Comparison of ENCODE assay signal across 21 cellular contexts in the genomic region with DNA sequence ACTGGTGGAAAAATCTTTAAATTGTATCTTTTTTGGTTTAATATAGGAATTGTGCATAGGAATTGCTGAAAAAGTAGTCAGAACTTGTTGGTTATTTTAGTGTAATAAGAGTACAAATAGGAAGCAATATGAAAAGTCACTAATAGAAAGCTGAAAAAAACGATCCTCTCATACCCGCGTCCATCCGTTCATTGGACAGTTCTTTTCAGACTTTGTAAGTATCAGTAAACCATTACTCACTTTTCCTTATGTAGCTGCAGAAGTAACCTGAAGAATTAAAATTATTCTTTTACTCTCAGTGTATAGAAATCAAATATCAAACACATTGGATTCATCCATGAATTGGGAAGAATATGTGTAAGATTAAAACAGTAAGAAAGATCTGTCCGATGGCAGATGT. TPM values are rescaled to one million over a fixed set of nuclear protein-coding genes. Genes with fewer than 3 reads are reported as not detected.
DNase-seq lines count a peak whose midpoint lies in the region; ATAC-seq, FAIRE-seq and TF ChIP-seq lines count a peak whose summit lies in the region.
"Had no signal": no experiment of that assay in that cellular context is flagged by ENCODE, and none has a peak within 500 bp of the region (broad histone marks: within the 10 kb centered on the region; RNA-seq: fewer than 3 reads in every experiment).

No MANE protein-coding gene starts in this region.

- H3K9me3 ChIP-seq in psoas muscle (no peaks in the 10 kb centered on the region), MG63 (no peaks in the 10 kb centered on the region)

- peak; percentile 34 for FAIRE-seq in RCC 7860 (lab: Jason Lieb, UNC)
- FAIRE-seq: colon had no signal

- peak overlapping the region; percentile 60 for H3K4me3 Mint-ChIP-seq in HFFc6
- H3K4me3 Mint-ChIP-seq in stimulated activated memory B cell treated with anti-CD40 and anti-IgM and Interleukin-4, amounts not matched to agents 10 μg/mL and 1 μg/mL and 100 μg/mL, for 72 hours = no peak overlapping the region
- H3K4me3 Mint-ChIP-seq: activated CD4-positive, alpha-beta memory T cell treated with anti-CD3 and anti-CD28 coated beads, Interleukin-2, amount 10 ng/mL, durations not matched to agents 7 days and 5 days; activated naive CD4-positive, alpha-beta T cell treated with anti-CD3 and anti-CD28 coated beads, Interleukin-2, amount 10 ng/mL, durations not matched to agents 7 days and 5 days; CD8-positive, alpha-beta T cell had no signal

- H3K27me3 Mint-ChIP-seq in HFFc6 (ENCODE audit: insufficient read depth) = peaks cover 4% of the 10 kb centered on the region; the same call in 1 of the 2 replicates
- H3K27me3 Mint-ChIP-seq in stimulated activated memory B cell treated with anti-CD40 and anti-IgM and Interleukin-4, amounts not matched to agents 10 μg/mL and 1 μg/mL and 100 μg/mL, for 72 hours = no peaks in the 10 kb centered on the region
- H3K27me3 Mint-ChIP-seq: activated CD4-positive, alpha-beta memory T cell treated with anti-CD3 and anti-CD28 coated beads, Interleukin-2, amount 10 ng/mL, durations not matched to agents 7 days and 5 days had no signal

- WGBS in psoas muscle, 3 donors = 61 to 80% (median 64%) methylated on average over 5 of the region's 5 CpGs

- peak overlapping the region; percentile 26 for H3K27ac ChIP-seq in psoas muscle
- H3K27ac ChIP-seq: foreskin keratinocyte, neural progenitor cell, VCaP had no signal

- H3K36me3 ChIP-seq in psoas muscle (ENCODE audit: insufficient read depth in 1 of 2, low read depth in 1 of 2) (no peaks in the 10 kb centered on the region), MG63 (peaks cover 70% of the 10 kb centered on the region)
- H3K36me3 ChIP-seq: neural progenitor cell had no signal

- TF ChIP-seq CTCF in HFFc6 (IDR thresholded peaks at IDR 0.05) (no peak), fibroblast of pulmonary artery (IDR thresholded peaks at IDR 0.05; ENCODE audit: low read length, missing control alignments) (no peak), psoas muscle (IDR thresholded peaks at IDR 0.05) (no peak)

- no peak for ATAC-seq in psoas muscle
- ATAC-seq in stimulated activated memory B cell treated with anti-CD40 and anti-IgM and Interleukin-4, amounts not matched to agents 10 μg/mL and 1 μg/mL and 100 μg/mL, for 72 hours = no peak
- ATAC-seq: CD8-positive, alpha-beta T cell; foreskin keratinocyte had no signal

- H3K27me3 ChIP-seq in psoas muscle (ENCODE audit: insufficient read depth in 3 of 3, low read length in 2 of 3) = no peaks in the 10 kb centered on the region
- H3K27me3 ChIP-seq in MG63 = no peaks in the 10 kb centered on the region
- H3K27me3 ChIP-seq: foreskin keratinocyte, neural progenitor cell had no signal

- H3K27ac Mint-ChIP-seq in HFFc6 = no peak overlapping the region
- H3K27ac Mint-ChIP-seq in stimulated activated memory B cell treated with anti-CD40 and anti-IgM and Interleukin-4, amounts not matched to agents 10 μg/mL and 1 μg/mL and 100 μg/mL, for 72 hours = no peak overlapping the region
- H3K27ac Mint-ChIP-seq: activated CD4-positive, alpha-beta memory T cell treated with anti-CD3 and anti-CD28 coated beads, Interleukin-2, amount 10 ng/mL, durations not matched to agents 7 days and 5 days; activated naive CD4-positive, alpha-beta T cell treated with anti-CD3 and anti-CD28 coated beads, Interleukin-2, amount 10 ng/mL, durations not matched to agents 7 days and 5 days; CD8-positive, alpha-beta T cell; neural progenitor cell had no signal

- peaks cover 65% of the 10 kb centered on the region for H3K4me1 Mint-ChIP-seq in HFFc6 (ENCODE audit: low read depth)
- H3K4me1 Mint-ChIP-seq in stimulated activated memory B cell treated with anti-CD40 and anti-IgM and Interleukin-4, amounts not matched to agents 10 μg/mL and 1 μg/mL and 100 μg/mL, for 72 hours = peaks cover 8% of the 10 kb centered on the region

- intact Hi-C loops in psoas muscle (cut with DNase I) = loop anchor here (5.0 to 10.0 kb wide), 3 partner anchors 81 to 109 kb away; no protein-coding TSS in a partner anchor

- DNase-seq in HFFc6 (no peak), RCC 7860 (ENCODE audit: low spot score) (no peak), fibroblast of pulmonary artery (ENCODE audit: low read depth) (no peak), psoas muscle (no peak), ACHN (no peak), MG63 (no peak)
- no peak for DNase-seq in activated CD4-positive, alpha-beta T cell treated with anti-CD3 and anti-CD28 coated beads, Interleukin-2, amount 50 U/mL, for 4 hours
- DNase-seq: activated CD4-positive, alpha-beta memory T cell treated with anti-CD3 and anti-CD28 coated beads, Interleukin-2, amount 10 ng/mL, durations not matched to agents 7 days and 5 days; activated naive CD4-positive, alpha-beta T cell treated with anti-CD3 and anti-CD28 coated beads, Interleukin-2, amount 10 ng/mL, durations not matched to agents 7 days and 5 days; aorta; CD8-positive, alpha-beta T cell; foreskin keratinocyte; NCI-H1092 treated with DMSO at 0.1 percent for 48 hours; NCI-H2081; NCI-H446 treated with DMSO at 0.1 percent for 48 hours; stimulated activated CD4-positive, alpha-beta T cell treated with anti-CD3 and anti-CD28 coated beads, Interleukin-15, amount 100 ng/mL, for 24 hours; T-helper 1 cell had no signal

- peaks cover 65% of the 10 kb centered on the region for H3K4me1 ChIP-seq in psoas muscle

- in situ Hi-C loops in ACHN (cut with HindIII; ENCODE audit: low pct_ligation_motif_present, low pct_unique_long_range_greater_than_20kb, low sequenced_read_pairs) = no loop called here

- H3K9me3 Mint-ChIP-seq in HFFc6 = no peaks in the 10 kb centered on the region
- no peaks in the 10 kb centered on the region for H3K9me3 Mint-ChIP-seq in stimulated activated memory B cell treated with anti-CD40 and anti-IgM and Interleukin-4, amounts not matched to agents 10 μg/mL and 1 μg/mL and 100 μg/mL, for 72 hours
- H3K9me3 Mint-ChIP-seq: activated CD4-positive, alpha-beta memory T cell treated with anti-CD3 and anti-CD28 coated beads, Interleukin-2, amount 10 ng/mL, durations not matched to agents 7 days and 5 days; activated naive CD4-positive, alpha-beta T cell treated with anti-CD3 and anti-CD28 coated beads, Interleukin-2, amount 10 ng/mL, durations not matched to agents 7 days and 5 days; CD8-positive, alpha-beta T cell; neural progenitor cell had no signal

- peaks cover 40% of the 10 kb centered on the region for H3K36me3 Mint-ChIP-seq in HFFc6 (ENCODE audit: low read depth)
- no peaks in the 10 kb centered on the region for H3K36me3 Mint-ChIP-seq in stimulated activated memory B cell treated with anti-CD40 and anti-IgM and Interleukin-4, amounts not matched to agents 10 μg/mL and 1 μg/mL and 100 μg/mL, for 72 hours

- H3K4me3 ChIP-seq in fibroblast of pulmonary artery (replicated peaks; ENCODE audit: low read depth, low read length) (peak overlapping the region; percentile 41), psoas muscle (peak overlapping the region; percentile 95), MG63 (no peak overlapping the region)
- H3K4me3 ChIP-seq: neural progenitor cell had no signal

RNA-seq across cellular contexts. Expression of a gene that starts 4.4 kb away (rescaled TPM):
- total RNA-seq in HFFc6 (2021; fragmentation: NEBNext Ultra II Directional; extraction: Animal tissue kit (Norgen Biotek cat#: 25700)) = 100 to 1,000 TPM; 133 to 192 (median 155) TPM
- total RNA-seq in psoas muscle = 100 to 1,000 TPM in 1 of 4 donors, 10 to 100 TPM in 3; 50.8 to 133 (median 74.1) TPM
- 10 to 100 TPM; 12.4 to 30.8 (median 19.4) TPM for polyA plus RNA-seq in psoas muscle
- total RNA-seq in MG63 (2014; rRNA removed; shearing (Covaris generic); ENCODE audit: low replicate concordance) = 44.8 and 53.7 TPM in 2 replicates
